ENCODE assay signal across 26 cellular contexts in genomic region chr17:29458066-29458465, GRCh38.
"Had no signal": no experiment of that assay in that cellular context is flagged by ENCODE, and none has a peak within 500 bp of the region (broad histone marks: within the 10 kb centered on the region; RNA-seq: fewer than 3 reads in every experiment).

No MANE protein-coding gene starts in this region.

- H3K4me3 ChIP-seq: dorsolateral prefrontal cortex, esophagus squamous epithelium, gastrocnemius medialis, heart right ventricle, mucosa of descending colon, ovary, right atrium auricular region, sigmoid colon, skin epidermis, stomach, thoracic aorta, transverse colon had no signal

- H3K27ac ChIP-seq: epithelial cell of prostate, esophagus squamous epithelium, gastrocnemius medialis, heart right ventricle, ovary, right atrium auricular region, sigmoid colon, skin epidermis, stomach, thoracic aorta, transverse colon had no signal

- H3K36me3 ChIP-seq: ovary had no signal

- H3K9me3 ChIP-seq: esophagus squamous epithelium, gastrocnemius medialis, mucosa of descending colon, ovary, right atrium auricular region, sigmoid colon, stomach, thoracic aorta, transverse colon had no signal

- FAIRE-seq: islet of Langerhans had no signal

- H3K9me3 Mint-ChIP-seq: naive thymus-derived CD8-positive, alpha-beta T cell; neural crest cell had no signal

- H3K4me3 Mint-ChIP-seq: naive thymus-derived CD8-positive, alpha-beta T cell; neural crest cell had no signal

- H3K27me3 Mint-ChIP-seq: naive thymus-derived CD8-positive, alpha-beta T cell had no signal

- ATAC-seq: gastrocnemius medialis; heart right ventricle; left lobe of liver; mucosa of descending colon; naive thymus-derived CD8-positive, alpha-beta T cell had no signal

- DNase-seq: cortex of kidney; dorsolateral prefrontal cortex; effector CD8-positive, alpha-beta T cell; esophagus squamous epithelium; gastrocnemius medialis; heart right ventricle; hypothalamus; mammary epithelial cell; mucosa of descending colon; naive thymus-derived CD8-positive, alpha-beta T cell; nucleus accumbens; ovary; sigmoid colon; stimulated activated CD4-positive, alpha-beta T cell treated with anti-CD3 and anti-CD28 coated beads, Interleukin-2, amount 100 ng/mL, for 24 hours; stimulated activated CD4-positive, alpha-beta T cell treated with anti-CD3 and anti-CD28 coated beads, Interleukin-4, amount 100 ng/mL, for 4 hours; stimulated activated naive CD4-positive, alpha-beta T cell; stomach; substantia nigra; transverse colon had no signal
